Comparison of ENCODE assay signal across 31 cellular contexts in genomic region chrX:16638533-16638932, GRCh38. TPM values are rescaled to one million over a fixed set of nuclear protein-coding genes. Genes with fewer than 3 reads are reported as not detected.
"Had no signal": no experiment of that assay in that cellular context is flagged by ENCODE, and none has a peak within 500 bp of the region (broad histone marks: within the 10 kb centered on the region; RNA-seq: fewer than 3 reads in every experiment).

No MANE protein-coding gene starts in this region.

- H3K36me3 Mint-ChIP-seq: immature natural killer cell, natural killer cell had no signal

- H3K4me1 ChIP-seq: esophagus muscularis mucosa, left ventricle myocardium inferior, lower lobe of right lung, psoas muscle, right lobe of liver, spleen, tibial artery, upper lobe of left lung, uterus had no signal

- H3K27ac ChIP-seq: epithelial cell of prostate, esophagus muscularis mucosa, foreskin keratinocyte, left ventricle myocardium inferior, lower lobe of right lung, parathyroid adenoma, psoas muscle, right lobe of liver, spleen, tibial artery, upper lobe of left lung, uterus had no signal

- H2AFZ ChIP-seq: parathyroid adenoma had no signal

- H3K4me1 Mint-ChIP-seq: immature natural killer cell; memory B cell; natural killer cell; stimulated activated memory B cell treated with anti-CD40 and anti-IgM and Interleukin-4, amounts not matched to agents 10 μg/mL and 1 μg/mL and 100 μg/mL, for 72 hours had no signal

- ATAC-seq: foreskin keratinocyte; left cardiac atrium; lower lobe of right lung; natural killer cell; psoas muscle; right lobe of liver; stimulated activated memory B cell treated with anti-CD40 and anti-IgM and Interleukin-4, amounts not matched to agents 10 μg/mL and 1 μg/mL and 100 μg/mL, for 72 hours had no signal

- H3K9ac ChIP-seq: parathyroid adenoma had no signal

- H3K27me3 Mint-ChIP-seq: memory B cell; stimulated activated memory B cell treated with anti-CD40 and anti-IgM and Interleukin-4, amounts not matched to agents 10 μg/mL and 1 μg/mL and 100 μg/mL, for 72 hours; stimulated activated naive CD8-positive, alpha-beta T cell treated with anti-CD3 and anti-CD28 coated beads, Interleukin-15, Interleukin-2, amounts not matched to agents 100 ng/mL and 50 ng/mL, for 24 hours had no signal

- H3K36me3 ChIP-seq: left ventricle myocardium inferior, right lobe of liver, upper lobe of left lung, uterus had no signal

- H3K4me3 ChIP-seq: esophagus muscularis mucosa, left ventricle myocardium inferior, lower lobe of right lung, psoas muscle, right lobe of liver, spleen, tibial artery, upper lobe of left lung, uterus had no signal

- H3K27ac Mint-ChIP-seq: immature natural killer cell; memory B cell; mesothelial cell of epicardium; natural killer cell; stimulated activated memory B cell treated with anti-CD40 and anti-IgM and Interleukin-4, amounts not matched to agents 10 μg/mL and 1 μg/mL and 100 μg/mL, for 72 hours; stimulated activated naive CD8-positive, alpha-beta T cell treated with anti-CD3 and anti-CD28 coated beads, Interleukin-15, Interleukin-2, amounts not matched to agents 100 ng/mL and 50 ng/mL, for 24 hours had no signal

- H3K9me3 Mint-ChIP-seq: immature natural killer cell; memory B cell; mesothelial cell of epicardium; natural killer cell; stimulated activated memory B cell treated with anti-CD40 and anti-IgM and Interleukin-4, amounts not matched to agents 10 μg/mL and 1 μg/mL and 100 μg/mL, for 72 hours; stimulated activated naive CD8-positive, alpha-beta T cell treated with anti-CD3 and anti-CD28 coated beads, Interleukin-15, Interleukin-2, amounts not matched to agents 100 ng/mL and 50 ng/mL, for 24 hours had no signal

- H3K4me3 Mint-ChIP-seq: immature natural killer cell; memory B cell; mesothelial cell of epicardium; natural killer cell; stimulated activated memory B cell treated with anti-CD40 and anti-IgM and Interleukin-4, amounts not matched to agents 10 μg/mL and 1 μg/mL and 100 μg/mL, for 72 hours; stimulated activated naive CD8-positive, alpha-beta T cell treated with anti-CD3 and anti-CD28 coated beads, Interleukin-15, Interleukin-2, amounts not matched to agents 100 ng/mL and 50 ng/mL, for 24 hours had no signal

- DNase-seq: cortex of kidney; effector memory CD4-positive, alpha-beta T cell; foreskin keratinocyte; immature natural killer cell; kidney; left cardiac atrium; left ventricle myocardium inferior; lower lobe of right lung; natural killer cell; psoas muscle; retina; right lobe of liver; spleen; stimulated activated CD4-positive, alpha-beta T cell treated with anti-CD3 and anti-CD28 coated beads, Interleukin-15, amount 100 ng/mL, for 24 hours; stimulated activated CD4-positive, alpha-beta T cell treated with anti-CD3 and anti-CD28 coated beads, Interleukin-1b, Interleukin-23, amount 100 ng/mL, for 48 hours; stimulated activated CD4-positive, alpha-beta T cell treated with anti-CD3 and anti-CD28 coated beads, Interleukin-4, amount 100 ng/mL, for 24 hours; tibial artery; upper lobe of left lung; uterus had no signal

- H3K27me3 ChIP-seq: esophagus muscularis mucosa, foreskin keratinocyte, right lobe of liver, spleen, tibial artery, upper lobe of left lung, uterus had no signal

- H3K9me3 ChIP-seq: esophagus muscularis mucosa, left ventricle myocardium inferior, lower lobe of right lung, psoas muscle, right lobe of liver, spleen, tibial artery, upper lobe of left lung, uterus had no signal

- H3K79me2 ChIP-seq: parathyroid adenoma had no signal

RNA-seq across cellular contexts. Expression of gene S100G, which starts 11.4 kb away (rescaled TPM):
- total RNA-seq: esophagus muscularis mucosa, foreskin keratinocyte, kidney, left cardiac atrium, left ventricle myocardium inferior, lower lobe of right lung, mesothelial cell of epicardium, mucosa of gallbladder, myocyte, natural killer cell, omental fat pad, psoas muscle, right lobe of liver, skeletal muscle tissue, spleen, temporal lobe, uterus had no signal
- polyA plus RNA-seq: foreskin keratinocyte, immature natural killer cell, spleen had no signal
